Comparison of ENCODE assay signal across 18 cellular contexts in the genomic region with DNA sequence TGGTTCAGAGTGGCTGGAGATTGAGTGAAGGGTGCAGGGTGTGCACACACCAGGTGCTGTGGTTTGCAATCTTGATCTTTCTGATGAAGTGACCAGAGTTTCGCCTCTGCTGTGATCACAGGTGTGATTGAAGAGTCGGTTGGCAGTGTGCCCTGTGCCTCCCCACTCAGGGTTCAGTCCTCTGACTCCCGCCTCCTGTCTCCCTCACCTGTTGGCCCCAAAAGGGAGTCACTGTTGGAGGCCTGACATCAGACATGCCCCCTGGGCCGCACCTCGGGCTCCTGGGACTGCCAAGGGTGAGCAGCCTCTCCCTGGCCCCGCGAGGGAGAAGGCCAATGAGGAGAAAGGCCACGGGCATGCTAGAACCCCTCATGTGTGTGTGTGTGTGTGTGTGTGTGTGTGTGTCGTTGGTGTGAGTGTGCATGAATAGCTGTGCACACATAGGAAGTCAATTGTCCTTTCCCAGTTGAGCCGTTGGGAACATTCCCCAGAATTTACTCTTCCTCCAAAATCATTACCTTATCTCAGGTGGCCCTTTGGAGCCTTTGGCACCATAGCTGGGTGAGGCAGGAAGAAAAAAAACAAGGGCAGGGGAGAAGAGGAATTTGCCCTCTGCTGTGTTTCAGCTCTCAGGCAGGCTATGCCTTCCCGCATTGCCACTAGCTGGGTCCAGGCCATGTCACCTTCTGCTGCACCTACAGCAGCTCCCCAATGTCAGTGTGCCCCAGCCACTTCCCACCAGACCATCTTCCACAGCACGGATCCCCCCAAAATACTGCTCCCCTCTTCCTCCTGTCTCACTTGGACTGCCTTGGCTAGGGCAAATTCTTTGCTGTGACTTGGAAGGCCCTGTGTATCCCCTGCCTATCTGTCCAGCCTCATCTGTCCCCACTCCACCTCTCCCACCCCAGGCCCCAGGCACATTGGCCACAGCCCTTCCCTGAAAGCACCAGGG.
DNase-seq lines count a peak whose midpoint lies in the region; ATAC-seq and TF ChIP-seq lines count a peak whose summit lies in the region.
"Had no signal": no experiment of that assay in that cellular context is flagged by ENCODE, and none has a peak within 500 bp of the region (broad histone marks: within the 10 kb centered on the region; RNA-seq: fewer than 3 reads in every experiment).

No MANE protein-coding gene starts in this region.

- DNase-seq in COR-L47 (lab: John Stamatoyannopoulos, UW) (peak; percentile 24), NCI-H187 treated with DMSO at 0.1 percent for 48 hours (lab: John Stamatoyannopoulos, UW) (peak; percentile 30), RPMI8226 (peak; percentile 98), dorsolateral prefrontal cortex (no peak), mesenteric fat pad (ENCODE audit: low spot score) (no peak)
- DNase-seq: ACHN; activated CD4-positive, alpha-beta memory T cell treated with anti-CD3 and anti-CD28 coated beads, Interleukin-2, amount 10 ng/mL, durations not matched to agents 7 days and 5 days; activated naive CD8-positive, alpha-beta T cell treated with anti-CD3 and anti-CD28 coated beads for 36 hours; activated T-cell treated with anti-CD3 and anti-CD28 coated beads, Interleukin-2, amount 50 U/mL, for 4 hours; CD4-positive, CD25-positive, alpha-beta regulatory T cell; naive thymus-derived CD8-positive, alpha-beta T cell; NCI-H2081 treated with DMSO at 0.1 percent for 48 hours; stimulated activated naive CD8-positive, alpha-beta T cell treated with anti-CD3 and anti-CD28 coated beads, Interleukin-15, Interleukin-2, amounts not matched to agents 100 U/mL and 50 U/mL, for 24 hours; uterus had no signal

- H3K4me3 ChIP-seq in mucosa of rectum (ENCODE audit: low read length in 2 of 2) (peak overlapping the region in 1 of 2 donors; percentile 41), dorsolateral prefrontal cortex (no peak overlapping the region)
- H3K4me3 ChIP-seq: uterus had no signal

- H3K9me3 ChIP-seq in mucosa of rectum (ENCODE audit: control insufficient read depth in 2 of 2, low read length in 2 of 2) = no peaks in the 10 kb centered on the region
- H3K9me3 ChIP-seq: uterus had no signal

- H3K36me3 ChIP-seq in mucosa of rectum (ENCODE audit: control insufficient read depth in 2 of 2, insufficient read depth in 2 of 2, low read length in 2 of 2) = no peaks in the 10 kb centered on the region
- H3K36me3 ChIP-seq: uterus had no signal

- peaks cover 17 to 26% of the 10 kb centered on the region in 2 donors for H3K4me1 ChIP-seq in mucosa of rectum (ENCODE audit: control insufficient read depth in 2 of 2, insufficient read depth in 2 of 2, low read length in 2 of 2)
- H3K4me1 ChIP-seq: uterus had no signal

- H3K27me3 ChIP-seq in mucosa of rectum (ENCODE audit: control insufficient read depth in 2 of 2, insufficient read depth in 2 of 2, low read length in 2 of 2) (no peaks in the 10 kb centered on the region), dorsolateral prefrontal cortex (peaks cover 0 to 5% (median 0%) of the 10 kb centered on the region in 45 donors)
- H3K27me3 ChIP-seq: uterus had no signal

- H3K27ac ChIP-seq in mucosa of rectum (ENCODE audit: low read depth in 2 of 2, low read length in 2 of 2) (peak overlapping the region; percentile 87 to 95), dorsolateral prefrontal cortex (no peak overlapping the region)
- H3K27ac ChIP-seq: uterus had no signal

- no peak for TF ChIP-seq CTCF in dorsolateral prefrontal cortex (IDR thresholded peaks at IDR 0.05 in 54 of 56, conservative IDR thresholded peaks at IDR 0.05 in 2 of 56; ENCODE audit: low read depth in 1 of 56, partially characterized antibody in 56 of 56)

- H3K9ac ChIP-seq in mucosa of rectum (ENCODE audit: low read depth in 1 of 2, low read length in 2 of 2) = peak overlapping the region; percentile 50 to 63

- intact Hi-C loops in dorsolateral prefrontal cortex (cut with DNase I) = loop anchor here in 1 of 2 donors (5.0 to 10.0 kb wide), 2 partner anchors 198 to 515 kb away; no protein-coding TSS in a partner anchor

- ATAC-seq in GM19467 (IDR thresholded peaks at IDR 0.05; ENCODE audit: unreplicated experiment) (no peak), GM19324 (IDR thresholded peaks at IDR 0.05; ENCODE audit: low FRiP score, unreplicated experiment) (no peak)
- ATAC-seq: activated T-cell treated with anti-CD3 and anti-CD28 coated beads, Interleukin-2, amount 50 U/mL, for 4 hours; esophagus mucosa; naive thymus-derived CD8-positive, alpha-beta T cell; stimulated activated naive CD8-positive, alpha-beta T cell treated with anti-CD3 and anti-CD28 coated beads, Interleukin-15, Interleukin-2, amounts not matched to agents 100 U/mL and 50 U/mL, for 24 hours had no signal

Comparison
In these comparisons a context has a peak if more than half of its experiments do, and no peak if none do; other contexts are left out.
1. DNase-seq: peak in COR-L47 (single experiment), NCI-H187 treated with DMSO at 0.1 percent for 48 hours (single experiment) and RPMI8226 (single experiment); none in dorsolateral prefrontal cortex (0 of 10) and mesenteric fat pad (single experiment).
2. H3K27ac ChIP-seq: peak in mucosa of rectum (2 of 2); none in dorsolateral prefrontal cortex (0 of 59).